In genomic region chr10:111725035-111725434, GRCh38 we compare ENCODE assay signal across 28 cellular contexts.
"Had no signal": no experiment of that assay in that cellular context is flagged by ENCODE, and none has a peak within 500 bp of the region (broad histone marks: within the 10 kb centered on the region; RNA-seq: fewer than 3 reads in every experiment).

No MANE protein-coding gene starts in this region.

- H3K9me3 ChIP-seq: Peyer's patch, SJCRH30, SK-N-SH had no signal

- H3K36me3 Mint-ChIP-seq: activated CD4-positive, alpha-beta memory T cell treated with anti-CD3 and anti-CD28 coated beads for 36 hours; activated naive CD8-positive, alpha-beta T cell; brain had no signal

- H3K4me2 ChIP-seq: SK-N-SH had no signal

- H3K4me1 ChIP-seq: Peyer's patch, SJCRH30 had no signal

- H3K27me3 Mint-ChIP-seq: activated CD4-positive, alpha-beta memory T cell treated with anti-CD3 and anti-CD28 coated beads for 36 hours; activated naive CD8-positive, alpha-beta T cell; activated T-helper 17 cell treated with anti-CD3 and anti-CD28 coated beads, Interleukin-2, amount 50 U/mL, for 72 hours; brain; central memory CD8-positive, alpha-beta T cell had no signal

- H3K9ac ChIP-seq: SK-N-SH had no signal

- H3K4me1 Mint-ChIP-seq: activated T-helper 17 cell treated with anti-CD3 and anti-CD28 coated beads, Interleukin-2, amount 50 U/mL, for 72 hours; central memory CD8-positive, alpha-beta T cell had no signal

- H3K27ac Mint-ChIP-seq: activated CD4-positive, alpha-beta memory T cell treated with anti-CD3 and anti-CD28 coated beads for 36 hours; activated naive CD4-positive, alpha-beta T cell treated with anti-CD3 and anti-CD28 coated beads for 36 hours; activated naive CD8-positive, alpha-beta T cell; activated T-helper 17 cell treated with anti-CD3 and anti-CD28 coated beads, Interleukin-2, amount 50 U/mL, for 72 hours had no signal

- H3K9me3 Mint-ChIP-seq: activated CD4-positive, alpha-beta memory T cell treated with anti-CD3 and anti-CD28 coated beads for 36 hours; activated naive CD4-positive, alpha-beta T cell treated with anti-CD3 and anti-CD28 coated beads for 36 hours; activated T-helper 17 cell treated with anti-CD3 and anti-CD28 coated beads, Interleukin-2, amount 50 U/mL, for 72 hours; central memory CD8-positive, alpha-beta T cell had no signal

- H3K4me3 Mint-ChIP-seq: activated CD4-positive, alpha-beta memory T cell treated with anti-CD3 and anti-CD28 coated beads for 36 hours; activated naive CD4-positive, alpha-beta T cell treated with anti-CD3 and anti-CD28 coated beads for 36 hours; activated naive CD8-positive, alpha-beta T cell; activated T-helper 17 cell treated with anti-CD3 and anti-CD28 coated beads, Interleukin-2, amount 50 U/mL, for 72 hours; brain; central memory CD8-positive, alpha-beta T cell had no signal

- DNase-seq: activated CD4-positive, alpha-beta memory T cell treated with anti-CD3 and anti-CD28 coated beads for 36 hours; activated CD4-positive, alpha-beta T cell treated with anti-CD3 and anti-CD28 coated beads for 48 hours; activated CD4-positive, CD25-positive, alpha-beta regulatory T cell treated with anti-CD3 and anti-CD28 coated beads, Interleukin-2, amount 50 U/mL, for 72 hours; activated gamma-delta T cell; activated naive CD4-positive, alpha-beta T cell treated with anti-CD3 and anti-CD28 coated beads for 36 hours; activated T-cell treated with anti-CD3 and anti-CD28 coated beads for 4 hours; activated T-cell treated with anti-CD3 and anti-CD28 coated beads, Interleukin-2, amount 50 U/mL, for 48 hours; amygdala; KG1; NCI-H1092 treated with DMSO at 0.1 percent for 48 hours; NCI-H1417 treated with DMSO at 0.1 percent for 48 hours; NCI-H1694; NCI-H2029 treated with DMSO at 0.1 percent for 48 hours; NCI-H345; NCI-H510A; NCI-H526 treated with DMSO at 0.1 percent for 48 hours; NCI-H82; NK-92 treated with Interleukin-12 subunit alpha and Interleukin-12 subunit beta, amount 100 ng/mL, for 24 hours; Peyer's patch; Right ventricle myocardium superior; SJCRH30; SK-N-SH; SW 1271 had no signal

- ATAC-seq: activated T-helper 17 cell treated with anti-CD3 and anti-CD28 coated beads, Interleukin-2, amount 50 U/mL, for 72 hours had no signal

- H3K27ac ChIP-seq: Peyer's patch, RWPE1, SJCRH30 had no signal

- H3K27me3 ChIP-seq: Peyer's patch, SJCRH30 had no signal
